In genomic region chr1:67559222-67559700, GRCh38 we compare ENCODE assay signal across 11 cellular contexts.
DNase-seq lines count a peak whose midpoint lies in the region; ATAC-seq lines count a peak whose summit lies in the region.
"Had no signal": no experiment of that assay in that cellular context is flagged by ENCODE, and none has a peak within 500 bp of the region (broad histone marks: within the 10 kb centered on the region; RNA-seq: fewer than 3 reads in every experiment).

No MANE protein-coding gene starts in this region.

- H3K4me1 Mint-ChIP-seq in naive thymus-derived CD4-positive, alpha-beta T cell = peaks cover 0 to 3% (median 0%) of the 10 kb centered on the region in 7 donors
- H3K4me1 Mint-ChIP-seq: B cell had no signal

- CTCF ChIA-PET in naive thymus-derived CD4-positive, alpha-beta T cell (lab: Charles Lee) = interaction anchor here (9.1 kb wide), 1 partner anchor 200 kb away, joined by 100 read pairs; no protein-coding TSS in a partner anchor

- H3K4me3 ChIP-seq in naive thymus-derived CD4-positive, alpha-beta T cell (ENCODE audit: low read length) = no peak overlapping the region

- no peaks in the 10 kb centered on the region for H3K36me3 Mint-ChIP-seq in naive thymus-derived CD4-positive, alpha-beta T cell

- in situ Hi-C loops in G401 (cut with HindIII; ENCODE audit: low sequenced_read_pairs) = no loop called here

- H3K4me3 Mint-ChIP-seq in naive thymus-derived CD4-positive, alpha-beta T cell = no peak overlapping the region
- H3K4me3 Mint-ChIP-seq: B cell, nephron progenitor cell had no signal

- DNase-seq in A172 (ENCODE audit: low spot score) = peak; percentile 57
- peak; percentile 18 for DNase-seq in NCI-H460 (ENCODE audit: extremely low read depth, low read depth)
- peak; percentile 16 for DNase-seq in middle frontal gyrus (ENCODE audit: extremely low spot score, low spot score)
- no peak for DNase-seq in G401 (ENCODE audit: low spot score)
- DNase-seq in HK-2 (ENCODE audit: unreplicated experiment) = no peak
- no peak for DNase-seq in naive thymus-derived CD4-positive, alpha-beta T cell
- DNase-seq: NCI-H526, nephron progenitor cell had no signal

- intact Hi-C loops in naive thymus-derived CD4-positive, alpha-beta T cell (cut with micrococcal nuclease) = no loop called here

- POLR2A ChIA-PET in naive thymus-derived CD4-positive, alpha-beta T cell (lab: Charles Lee) = no interaction called here

- ATAC-seq in esophagus mucosa (peak; percentile 17), GM21825 (IDR thresholded peaks at IDR 0.05; ENCODE audit: unreplicated experiment) (no peak)
- no peak for ATAC-seq in naive thymus-derived CD4-positive, alpha-beta T cell

- no peak overlapping the region for H3K27ac Mint-ChIP-seq in naive thymus-derived CD4-positive, alpha-beta T cell
- H3K27ac Mint-ChIP-seq: B cell, nephron progenitor cell had no signal

- H3K9me3 ChIP-seq in naive thymus-derived CD4-positive, alpha-beta T cell (ENCODE audit: control insufficient read depth in 2 of 3, low read length in 3 of 3) = no peaks in the 10 kb centered on the region

- H3K27me3 ChIP-seq in naive thymus-derived CD4-positive, alpha-beta T cell (ENCODE audit: control insufficient read depth in 2 of 2, insufficient read depth in 2 of 2, low read length in 2 of 2) = no peaks in the 10 kb centered on the region

- no peak overlapping the region for H3K27ac ChIP-seq in naive thymus-derived CD4-positive, alpha-beta T cell (ENCODE audit: low read depth, low read length)

- H3K36me3 ChIP-seq in naive thymus-derived CD4-positive, alpha-beta T cell (ENCODE audit: control insufficient read depth in 2 of 3, insufficient read depth in 3 of 3, low read length in 3 of 3) = no peaks in the 10 kb centered on the region

- H3K9me3 Mint-ChIP-seq in naive thymus-derived CD4-positive, alpha-beta T cell = no peaks in the 10 kb centered on the region

- peaks cover 0 to 16% (median 5%) of the 10 kb centered on the region in 5 donors for H3K27me3 Mint-ChIP-seq in naive thymus-derived CD4-positive, alpha-beta T cell

- no peaks in the 10 kb centered on the region for H3K4me1 ChIP-seq in naive thymus-derived CD4-positive, alpha-beta T cell (ENCODE audit: control insufficient read depth in 2 of 2, insufficient read depth in 2 of 2, low read length in 2 of 2)

Comparison
In these comparisons a context has a peak if more than half of its experiments do, and no peak if none do; other contexts are left out.
1. DNase-seq: peak in A172 (single experiment), NCI-H460 (single experiment) and middle frontal gyrus (single experiment); none in G401 (single experiment), HK-2 (single experiment) and naive thymus-derived CD4-positive, alpha-beta T cell (0 of 9).